Comparison of ENCODE assay signal across 9 cellular contexts in genomic region chr18:22324191-22325131, GRCh38.
DNase-seq lines count a peak whose midpoint lies in the region; ATAC-seq and TF ChIP-seq lines count a peak whose summit lies in the region.
"Had no signal": no experiment of that assay in that cellular context is flagged by ENCODE, and none has a peak within 500 bp of the region (broad histone marks: within the 10 kb centered on the region; RNA-seq: fewer than 3 reads in every experiment).

No MANE protein-coding gene starts in this region.

- peak overlapping the region; percentile 20 for H3K4me3 ChIP-seq in urinary bladder (ENCODE audit: low read depth, low read length)

- no peaks in the 10 kb centered on the region for H3K36me3 ChIP-seq in urinary bladder (ENCODE audit: insufficient read depth)

- no peak overlapping the region for H3K4me3 Mint-ChIP-seq in activated CD8-positive, alpha-beta memory T cell treated with anti-CD3 and anti-CD28 coated beads, Interleukin-2, amount 10 ng/mL, durations not matched to agents 7 days and 5 days
- peak overlapping the region; percentile 58 for H3K4me3 Mint-ChIP-seq in mesothelial cell of epicardium
- H3K4me3 Mint-ChIP-seq: T-helper 1 cell treated with Interleukin-12 subunit alpha and Interleukin-12 subunit beta and Interleukin-4 antibody, amounts not matched to agents 30 μg/mL and 1 μg/mL, for 36 hours had no signal

- CTCF ChIA-PET in activated CD8-positive, alpha-beta memory T cell treated with anti-CD3 and anti-CD28 coated beads, Interleukin-2, amount 10 ng/mL, durations not matched to agents 7 days and 5 days (lab: Charles Lee), result no interaction called here

- H3K9me3 Mint-ChIP-seq in activated CD8-positive, alpha-beta memory T cell treated with anti-CD3 and anti-CD28 coated beads, Interleukin-2, amount 10 ng/mL, durations not matched to agents 7 days and 5 days (ENCODE audit: low read depth), result no peaks in the 10 kb centered on the region
- H3K9me3 Mint-ChIP-seq in mesothelial cell of epicardium, result peaks cover 8% of the 10 kb centered on the region
- H3K9me3 Mint-ChIP-seq: T-helper 1 cell treated with Interleukin-12 subunit alpha and Interleukin-12 subunit beta and Interleukin-4 antibody, amounts not matched to agents 30 μg/mL and 1 μg/mL, for 36 hours had no signal

- no peaks in the 10 kb centered on the region for H3K27me3 Mint-ChIP-seq in activated CD8-positive, alpha-beta memory T cell treated with anti-CD3 and anti-CD28 coated beads, Interleukin-2, amount 10 ng/mL, durations not matched to agents 7 days and 5 days
- H3K27me3 Mint-ChIP-seq in mesothelial cell of epicardium (ENCODE audit: low read depth), result no peaks in the 10 kb centered on the region

- TF ChIP-seq CTCF in mesothelial cell of epicardium (IDR thresholded peaks at IDR 0.05; ENCODE audit: unreplicated experiment), result no peak

- DNase-seq in activated CD8-positive, alpha-beta memory T cell treated with anti-CD3 and anti-CD28 coated beads, Interleukin-2, amount 10 ng/mL, durations not matched to agents 7 days and 5 days, result no peak
- DNase-seq in activated CD8-positive, alpha-beta memory T cell treated with anti-CD3 and anti-CD28 coated beads, Interleukin-2, amount 50 U/mL, for 48 hours, result no peak
- DNase-seq in mesothelial cell of epicardium (ENCODE audit: low spot score in 2 of 2, unreplicated experiment in 2 of 2) (peak; percentile 34 to 61), G401 (ENCODE audit: low spot score) (no peak), SHP77 (lab: John Stamatoyannopoulos, UW) (no peak), putamen (ENCODE audit: low spot score) (no peak)

- no peaks in the 10 kb centered on the region for H3K4me1 ChIP-seq in urinary bladder (ENCODE audit: insufficient read depth)

- no peak overlapping the region for H3K27ac Mint-ChIP-seq in activated CD8-positive, alpha-beta memory T cell treated with anti-CD3 and anti-CD28 coated beads, Interleukin-2, amount 10 ng/mL, durations not matched to agents 7 days and 5 days
- H3K27ac Mint-ChIP-seq in mesothelial cell of epicardium, result peak overlapping the region; percentile 95
- H3K27ac Mint-ChIP-seq: T-helper 1 cell treated with Interleukin-12 subunit alpha and Interleukin-12 subunit beta and Interleukin-4 antibody, amounts not matched to agents 30 μg/mL and 1 μg/mL, for 36 hours had no signal

- ATAC-seq in activated CD8-positive, alpha-beta memory T cell treated with anti-CD3 and anti-CD28 coated beads, Interleukin-2, amount 10 ng/mL, durations not matched to agents 7 days and 5 days, result peak; percentile 33
- peak; percentile 67 for ATAC-seq in esophagus mucosa

- H3K36me3 Mint-ChIP-seq in activated CD8-positive, alpha-beta memory T cell treated with anti-CD3 and anti-CD28 coated beads, Interleukin-2, amount 10 ng/mL, durations not matched to agents 7 days and 5 days, result no peaks in the 10 kb centered on the region
- no peaks in the 10 kb centered on the region for H3K36me3 Mint-ChIP-seq in mesothelial cell of epicardium

- H3K27ac ChIP-seq in urinary bladder (ENCODE audit: low read depth), result no peak overlapping the region

- in situ Hi-C loops in G401 (cut with HindIII; ENCODE audit: low sequenced_read_pairs), result no loop called here

- H3K4me1 Mint-ChIP-seq in activated CD8-positive, alpha-beta memory T cell treated with anti-CD3 and anti-CD28 coated beads, Interleukin-2, amount 10 ng/mL, durations not matched to agents 7 days and 5 days, result no peaks in the 10 kb centered on the region
- peaks cover 24% of the 10 kb centered on the region for H3K4me1 Mint-ChIP-seq in mesothelial cell of epicardium

- WGBS in urinary bladder, result 13% methylated on average over 30 of the region's 30 CpGs

Comparison
In these comparisons a context has a peak if more than half of its experiments do, and no peak if none do; other contexts are left out.
1. DNase-seq: peak in mesothelial cell of epicardium (2 of 2); none in activated CD8-positive, alpha-beta memory T cell treated with anti-CD3 and anti-CD28 coated beads, Interleukin-2, amount 10 ng/mL, durations not matched to agents 7 days and 5 days (single experiment), activated CD8-positive, alpha-beta memory T cell treated with anti-CD3 and anti-CD28 coated beads, Interleukin-2, amount 50 U/mL, for 48 hours (single experiment), G401 (single experiment), SHP77 (0 of 2) and putamen (single experiment).